In genomic region chr19:10717356-10718204, GRCh38 we compare ENCODE assay signal across 8 cellular contexts. TPM values are rescaled to one million over a fixed set of nuclear protein-coding genes. Genes with fewer than 3 reads are reported as not detected.
A peak's percentile ranks its signal among the peaks of the same experiment; 100 is the strongest.
DNase-seq lines count a peak whose midpoint lies in the region; ATAC-seq and TF ChIP-seq lines count a peak whose summit lies in the region.

Gene DNM2 (plus strand): TSS chr19:10718079. CDS start chr19:10718243, 164 bp downstream.

- H3K4me2 ChIP-seq in osteoblast (ENCODE audit: insufficient read depth, low read length), result peak within 1 kb of the TSS; percentile 98

- H3K36me3 ChIP-seq in osteoblast (ENCODE audit: insufficient read depth, low read length) (peaks cover 18% of the 10 kb centered on the region), thymus (ENCODE audit: control insufficient read depth, insufficient read depth) (peaks cover 9% of the 10 kb centered on the region)

- H3K27me3 ChIP-seq in osteoblast (ENCODE audit: insufficient read depth, low read length) (no peaks in the 10 kb centered on the region), thymus (ENCODE audit: control insufficient read depth, insufficient read depth) (no peaks in the 10 kb centered on the region)

- CTCF ChIA-PET in GM10248 (lab: Yijun Ruan, JAX), result interaction anchor here (0.6 to 9.7 kb wide), 53 partner anchors 9 to 376 kb away, joined by 3 to 107 read pairs (median 5); partner anchors contain the start of genes CARM1, QTRT1 and TMED1

- peak within 1 kb of the TSS; percentile 96 for H3K4me3 Mint-ChIP-seq in activated naive CD8-positive, alpha-beta T cell

- peaks cover 4% of the 10 kb centered on the region for H3K36me3 Mint-ChIP-seq in activated naive CD8-positive, alpha-beta T cell

- peak; percentile 73 for TF ChIP-seq CTCF in GM10248 (IDR thresholded peaks at IDR 0.05; ENCODE audit: control extremely low read depth, extremely low read depth, low read depth, missing control alignments)
- peak; percentile 98 for TF ChIP-seq CTCF in osteoblast (IDR thresholded peaks at IDR 0.05; ENCODE audit: extremely low read depth, low read depth, low read length)

- peaks cover 46% of the 10 kb centered on the region for H3K79me2 ChIP-seq in osteoblast (ENCODE audit: insufficient read depth, low read length)

- H3K9me3 ChIP-seq in osteoblast (ENCODE audit: low read depth, low read length), result no peaks in the 10 kb centered on the region
- H3K9me3 ChIP-seq in thymus (ENCODE audit: control insufficient read depth), result no peaks in the 10 kb centered on the region

- ATAC-seq in HG02588 (IDR thresholded peaks at IDR 0.05; ENCODE audit: unreplicated experiment), result peak; percentile 72

- POLR2A ChIA-PET in GM10248 (lab: Yijun Ruan, JAX), result interaction anchor here (0.6 to 1.0 kb wide), 5 partner anchors 10 to 147 kb away, joined by 4 to 8 read pairs (median 4); no protein-coding TSS in a partner anchor

- H3K27ac Mint-ChIP-seq in activated naive CD8-positive, alpha-beta T cell, result peak within 1 kb of the TSS; percentile 91

- H3K4me1 Mint-ChIP-seq in activated naive CD8-positive, alpha-beta T cell (ENCODE audit: low read depth), result peaks cover 32% of the 10 kb centered on the region

- H3K9me3 Mint-ChIP-seq in activated naive CD8-positive, alpha-beta T cell (ENCODE audit: low read depth), result no peaks in the 10 kb centered on the region

- WGBS in thymus, result under 1% methylated on average over 57 of the region's 57 CpGs

- H4K20me1 ChIP-seq in osteoblast (ENCODE audit: insufficient read depth, low read length), result peaks cover 38% of the 10 kb centered on the region

- peaks cover 12% of the 10 kb centered on the region for H3K4me1 ChIP-seq in osteoblast (ENCODE audit: insufficient read depth, low read length)
- H3K4me1 ChIP-seq in thymus (ENCODE audit: control insufficient read depth, insufficient read depth, low read length), result peaks cover 33% of the 10 kb centered on the region

- no peaks in the 10 kb centered on the region for H3K27me3 Mint-ChIP-seq in activated naive CD8-positive, alpha-beta T cell

- peak within 1 kb of the TSS; percentile 89 for H2AFZ ChIP-seq in osteoblast (ENCODE audit: low read length)

- peak within 1 kb of the TSS; percentile 96 for H3K4me3 ChIP-seq in osteoblast (ENCODE audit: insufficient read depth, low read length)
- peak within 1 kb of the TSS; percentile 100 for H3K4me3 ChIP-seq in thymus (ENCODE audit: low read length)

- DNase-seq in GM10248 (ENCODE audit: extremely low spot score) (peak; percentile 97), NCI-H1092 (lab: John Stamatoyannopoulos, UW) (peak; percentile 100), SKM-1 (lab: John Stamatoyannopoulos, UW; ENCODE audit: unreplicated experiment) (peak; percentile 100), glomerular visceral epithelial cell (ENCODE audit: extremely low spot score) (peak; percentile 100), osteoblast (ENCODE audit: insufficient read length, low spot score, missing footprints) (peak; percentile 99)

- peak within 1 kb of the TSS; percentile 74 for H3K27ac ChIP-seq in osteoblast (ENCODE audit: low read depth, low read length)
- H3K27ac ChIP-seq in thymus (ENCODE audit: low read depth), result peak within 1 kb of the TSS; percentile 89

RNA-seq across cellular contexts. Expression of gene DNM2, which starts in this region (rescaled TPM):
- total RNA-seq in osteoblast, result 89.6 and 102 TPM in 2 replicates
- polyA plus RNA-seq in thymus, result 102 TPM

Comparison
In these comparisons a context has a peak if more than half of its experiments do, and no peak if none do; other contexts are left out.
1. Peak in every context shown above with its lines: DNase-seq, ATAC-seq, H3K4me3 ChIP-seq and H3K27ac ChIP-seq.